In the genomic region with DNA sequence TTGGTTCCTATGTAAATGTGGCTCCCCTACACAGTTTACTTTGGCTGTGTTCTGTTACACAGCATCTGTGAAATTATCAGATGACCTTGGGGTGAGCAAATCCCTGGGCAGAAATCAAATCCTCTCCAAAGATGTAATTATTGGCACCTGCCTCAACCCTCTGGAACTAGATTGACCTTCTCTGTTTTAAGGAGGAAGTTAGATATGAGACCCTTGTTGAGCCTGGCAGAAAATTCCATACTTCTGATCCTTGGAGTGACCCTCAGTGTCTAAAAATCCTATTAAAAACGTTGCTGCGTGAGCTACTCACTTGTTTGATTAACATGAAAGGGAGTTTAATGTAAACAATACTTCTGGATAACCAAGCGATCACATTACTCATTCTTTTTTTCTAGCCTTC, we compare ENCODE assay signal across 14 cellular contexts.
"Had no signal": no experiment of that assay in that cellular context is flagged by ENCODE, and none has a peak within 500 bp of the region (broad histone marks: within the 10 kb centered on the region; RNA-seq: fewer than 3 reads in every experiment).

No MANE protein-coding gene starts in this region.

- H3K27ac Mint-ChIP-seq: activated CD4-positive, alpha-beta memory T cell treated with anti-CD3 and anti-CD28 coated beads for 36 hours; activated naive CD8-positive, alpha-beta T cell treated with anti-CD3 and anti-CD28 coated beads for 36 hours; dendritic cell treated with granulocyte-macrophage colony-stimulating factor and Interleukin-4, amounts not matched to agents 40 ng/mL and 50 ng/mL, for 4 days; effector memory CD8-positive, alpha-beta T cell; nephron progenitor cell had no signal

- H3K27ac ChIP-seq: stomach had no signal

- H3K27me3 ChIP-seq: stomach had no signal

- ATAC-seq: activated T-cell treated with anti-CD3 and anti-CD28 coated beads, Interleukin-2, amount 50 U/mL, for 4 hours; effector memory CD8-positive, alpha-beta T cell; left ventricle myocardium superior had no signal

- H3K9me3 ChIP-seq: stomach had no signal

- H3K4me3 Mint-ChIP-seq: activated CD4-positive, alpha-beta memory T cell treated with anti-CD3 and anti-CD28 coated beads for 36 hours; activated naive CD8-positive, alpha-beta T cell treated with anti-CD3 and anti-CD28 coated beads for 36 hours; activated T-cell treated with anti-CD3 and anti-CD28 coated beads, Interleukin-2, amount 50 U/mL, for 4 hours; dendritic cell treated with granulocyte-macrophage colony-stimulating factor and Interleukin-4, amounts not matched to agents 40 ng/mL and 50 ng/mL, for 4 days; effector memory CD8-positive, alpha-beta T cell; nephron progenitor cell had no signal

- H3K9me3 Mint-ChIP-seq: activated CD4-positive, alpha-beta memory T cell treated with anti-CD3 and anti-CD28 coated beads for 36 hours; activated naive CD8-positive, alpha-beta T cell treated with anti-CD3 and anti-CD28 coated beads for 36 hours; activated T-cell treated with anti-CD3 and anti-CD28 coated beads, Interleukin-2, amount 50 U/mL, for 4 hours; dendritic cell treated with granulocyte-macrophage colony-stimulating factor and Interleukin-4, amounts not matched to agents 40 ng/mL and 50 ng/mL, for 4 days; effector memory CD8-positive, alpha-beta T cell; nephron progenitor cell had no signal

- DNase-seq: activated CD4-positive, alpha-beta memory T cell treated with anti-CD3 and anti-CD28 coated beads for 36 hours; activated gamma-delta T cell; activated naive CD8-positive, alpha-beta T cell treated with anti-CD3 and anti-CD28 coated beads for 36 hours; activated T-cell treated with anti-CD3 and anti-CD28 coated beads, Interleukin-2, amount 50 U/mL, for 4 hours; anterior cingulate cortex; cerebellar nuclear complex; effector memory CD8-positive, alpha-beta T cell; hippocampal formation; left ventricle myocardium superior; mesendoderm; nephron progenitor cell; stimulated activated CD4-positive, alpha-beta T cell treated with anti-CD3 and anti-CD28 coated beads, Interleukin-4, amount 100 ng/mL, for 1 hour; stomach had no signal

- H3K4me3 ChIP-seq: stomach had no signal

- H3K27me3 Mint-ChIP-seq: activated CD4-positive, alpha-beta memory T cell treated with anti-CD3 and anti-CD28 coated beads for 36 hours; activated naive CD8-positive, alpha-beta T cell treated with anti-CD3 and anti-CD28 coated beads for 36 hours; dendritic cell treated with granulocyte-macrophage colony-stimulating factor and Interleukin-4, amounts not matched to agents 40 ng/mL and 50 ng/mL, for 4 days; effector memory CD8-positive, alpha-beta T cell had no signal
